In genomic region chr11:92702037-92702436, GRCh38 we compare ENCODE assay signal across 18 cellular contexts.
"Had no signal": no experiment of that assay in that cellular context is flagged by ENCODE, and none has a peak within 500 bp of the region (broad histone marks: within the 10 kb centered on the region; RNA-seq: fewer than 3 reads in every experiment).

No MANE protein-coding gene starts in this region.

- H3K27ac ChIP-seq: gastroesophageal sphincter, left lung, tibial artery, vagina had no signal

- H3K4me3 ChIP-seq: gastroesophageal sphincter, left lung, tibial artery, vagina had no signal

- H3K36me3 ChIP-seq: gastroesophageal sphincter, left lung, tibial artery, vagina had no signal

- DNase-seq: activated B cell treated with CpG ODN at 0.5 μM for 24 hours; activated CD4-positive, alpha-beta T cell treated with anti-CD3 and anti-CD28 coated beads for 48 hours; activated CD8-positive, alpha-beta memory T cell treated with anti-CD3 and anti-CD28 coated beads, Interleukin-2, amount 50 U/mL, for 48 hours; activated gamma-delta T cell; activated T-cell treated with anti-CD3 and anti-CD28 coated beads, Interleukin-2, amount 50 U/mL, for 72 hours; amniotic stem cell; cerebellar nuclear complex; effector CD8-positive, alpha-beta T cell; islet precursor cell; left lung; posterior cingulate gyrus; retina; stimulated activated CD4-positive, alpha-beta T cell treated with anti-CD3 and anti-CD28 coated beads, Interleukin-2, amount 100 ng/mL, for 48 hours; tibial artery had no signal

- H3K9me3 ChIP-seq: gastroesophageal sphincter, left lung, tibial artery, vagina had no signal

- H3K4me1 ChIP-seq: left lung, vagina had no signal

- H3K27me3 ChIP-seq: gastroesophageal sphincter, left lung, tibial artery, vagina had no signal

- ATAC-seq: activated T-cell treated with anti-CD3 and anti-CD28 coated beads, Interleukin-2, amount 50 U/mL, for 72 hours; gastroesophageal sphincter; left lung; natural killer cell treated with Interleukin-12 subunit alpha and Interleukin-12 subunit beta and Interleukin-15 and Interleukin-18, amount 100 ng/mL, for 72 hours; stimulated activated memory B cell treated with anti-CD40 and anti-IgM and Interleukin-4, amounts not matched to agents 10 μg/mL and 1 μg/mL and 100 μg/mL, for 72 hours had no signal
